Comparison of ENCODE assay signal across 9 cellular contexts in genomic region chr1:86912501-86912900, GRCh38. TPM values are rescaled to one million over a fixed set of nuclear protein-coding genes. Genes with fewer than 3 reads are reported as not detected.
DNase-seq lines count a peak whose midpoint lies in the region; TF ChIP-seq lines count a peak whose summit lies in the region.
"Had no signal": no experiment of that assay in that cellular context is flagged by ENCODE, and none has a peak within 500 bp of the region (broad histone marks: within the 10 kb centered on the region; RNA-seq: fewer than 3 reads in every experiment).

No MANE protein-coding gene starts in this region.

- H3K4ac ChIP-seq in trophoblast cell (ENCODE audit: low read depth, low read length): peak overlapping the region; percentile 99

- CTCF ChIA-PET in GM10248 (lab: Yijun Ruan, JAX): interaction anchor here (0.8 to 1.8 kb wide), 3 partner anchors 8 to 34 kb away, joined by 3 to 4 read pairs (median 4); no protein-coding TSS in a partner anchor

- no peak overlapping the region for H2BK120ac ChIP-seq in trophoblast cell (ENCODE audit: insufficient read depth, low read length, poor library complexity)

- H4K91ac ChIP-seq in trophoblast cell (ENCODE audit: low read depth, low read length): no peak overlapping the region

- H3K14ac ChIP-seq in trophoblast cell (ENCODE audit: low read length): no peak overlapping the region

- H3K9me3 ChIP-seq in trophoblast cell (ENCODE audit: insufficient read depth, low read depth, low read length): no peaks in the 10 kb centered on the region

- peaks cover 24% of the 10 kb centered on the region for H3K79me2 ChIP-seq in trophoblast cell (ENCODE audit: control insufficient read depth, insufficient read depth, low read length, poor library complexity)

- no CpG with 5 or more reads among the region's 5 CpGs for WGBS in trophoblast cell (ENCODE audit: extremely low coverage, insufficient coverage, insufficient read length)

- H2AK5ac ChIP-seq in trophoblast cell (ENCODE audit: low read length): no peak overlapping the region

- H3K23ac ChIP-seq in trophoblast cell (ENCODE audit: low read length): no peak overlapping the region

- H2BK12ac ChIP-seq in trophoblast cell (ENCODE audit: low read length): no peak overlapping the region

- no peaks in the 10 kb centered on the region for H3K27me3 ChIP-seq in trophoblast cell (ENCODE audit: insufficient read depth, low read length)

- H3K4me1 ChIP-seq in trophoblast cell (ENCODE audit: control insufficient read depth in 1 of 2, insufficient read depth in 2 of 2, low read length in 2 of 2): peaks cover 3% of the 10 kb centered on the region in 2 experiments

- H3K79me1 ChIP-seq in trophoblast cell (ENCODE audit: low read length): peaks cover 12% of the 10 kb centered on the region

- H2BK5ac ChIP-seq in trophoblast cell (ENCODE audit: low read depth, low read length, poor library complexity): no peak overlapping the region

- no peak overlapping the region for H4K12ac ChIP-seq in trophoblast cell (ENCODE audit: low read depth, low read length)

- peak overlapping the region; percentile 90 for H3K4me3 ChIP-seq in NB4 (ENCODE audit: low read depth, low read length)
- H3K4me3 ChIP-seq in epithelial cell of proximal tubule (ENCODE audit: low read depth, low read length): peak overlapping the region; percentile 96
- no peak overlapping the region for H3K4me3 ChIP-seq in trophoblast cell (ENCODE audit: low read depth, low read length)

- TF ChIP-seq CTCF in GM10248 (IDR thresholded peaks at IDR 0.05; ENCODE audit: control extremely low read depth, extremely low read depth, low read depth, missing control alignments): no peak
- TF ChIP-seq CTCF in NB4 (IDR thresholded peaks at IDR 0.05; ENCODE audit: low read depth, low read length): no peak
- no peak for TF ChIP-seq CTCF in epithelial cell of proximal tubule (conservative IDR thresholded peaks at IDR 0.05; ENCODE audit: low read depth, low read length)

- POLR2A ChIA-PET in GM10248 (lab: Yijun Ruan, JAX): no interaction called here

- H3K18ac ChIP-seq in trophoblast cell (ENCODE audit: low read length): no peak overlapping the region

- no peak overlapping the region for H4K8ac ChIP-seq in trophoblast cell (ENCODE audit: low read depth, low read length)

- H3K27ac ChIP-seq in trophoblast cell (ENCODE audit: low read depth, low read length): no peak overlapping the region

- peak overlapping the region; percentile 79 for H3K4me2 ChIP-seq in trophoblast cell (ENCODE audit: low read length)

- H3K36me3 ChIP-seq in trophoblast cell (ENCODE audit: control insufficient read depth in 1 of 2, insufficient read depth in 2 of 2, low read length in 2 of 2): peaks cover 1 to 4% of the 10 kb centered on the region in 2 experiments

- TF ChIP-seq POLR2A in NB4 (IDR thresholded peaks at IDR 0.05; ENCODE audit: extremely low read depth, insufficient read length): no peak

- DNase-seq in GM10248 (ENCODE audit: extremely low spot score) (peak; percentile 17), NB4 (ENCODE audit: low read depth) (no peak), epithelial cell of proximal tubule (ENCODE audit: low read depth) (no peak), trophoblast cell (no peak), foreskin melanocyte (no peak), NCI-H1436 (lab: John Stamatoyannopoulos, UW) (no peak), iPS-NIHi7 (ENCODE audit: extremely low spot score) (no peak), germinal center (ENCODE audit: low spot score) (no peak)
- DNase-seq: NCI-H187 treated with DMSO at 0.1 percent for 48 hours had no signal

- H2AFZ ChIP-seq in trophoblast cell (ENCODE audit: insufficient read depth, low read length, poor library complexity): no peak overlapping the region

- no peak overlapping the region for H3K9ac ChIP-seq in trophoblast cell (ENCODE audit: low read length)

RNA-seq across cellular contexts. Expression of gene SELENOF, which starts 1.4 kb away (rescaled TPM):
- 169 and 175 TPM in 2 replicates for total RNA-seq in epithelial cell of proximal tubule
- polyA plus RNA-seq in trophoblast cell (2013): 136 and 140 TPM in 2 replicates

RNA-seq across cellular contexts. Expression of gene HS2ST1, which starts 1.9 kb away (rescaled TPM):
- 8.7 and 10.5 TPM in 2 replicates for total RNA-seq in epithelial cell of proximal tubule
- polyA plus RNA-seq in trophoblast cell (2013): 15.2 and 15.5 TPM in 2 replicates
